In genomic region chr15:73630796-73631471, GRCh38 we compare ENCODE assay signal across 8 cellular contexts. TPM values are rescaled to one million over a fixed set of nuclear protein-coding genes. Genes with fewer than 3 reads are reported as not detected.
DNase-seq lines count a peak whose midpoint lies in the region; ATAC-seq lines count a peak whose summit lies in the region.

No MANE protein-coding gene starts in this region.

- peaks cover 5% of the 10 kb centered on the region for H3K36me3 Mint-ChIP-seq in activated CD4-positive, alpha-beta T cell treated with anti-CD3 and anti-CD28 coated beads, Interleukin-2, amount 10 ng/mL, durations not matched to agents 24 days and 14 days (ENCODE audit: low read depth)
- H3K36me3 Mint-ChIP-seq in activated naive CD8-positive, alpha-beta T cell treated with anti-CD3 and anti-CD28 coated beads, Interleukin-2, amount 10 ng/mL, durations not matched to agents 7 days and 5 days: peaks cover 3% of the 10 kb centered on the region

- H3K4me3 Mint-ChIP-seq in activated CD4-positive, alpha-beta T cell treated with anti-CD3 and anti-CD28 coated beads, Interleukin-2, amount 10 ng/mL, durations not matched to agents 24 days and 14 days: peak overlapping the region; percentile 38
- peak overlapping the region; percentile 13 for H3K4me3 Mint-ChIP-seq in activated naive CD8-positive, alpha-beta T cell treated with anti-CD3 and anti-CD28 coated beads, Interleukin-2, amount 10 ng/mL, durations not matched to agents 7 days and 5 days

- intact Hi-C loops in activated CD4-positive, alpha-beta T cell treated with anti-CD3 and anti-CD28 coated beads, Interleukin-2, amount 10 ng/mL, durations not matched to agents 24 days and 14 days (cut with micrococcal nuclease): loop anchor here (5.0 kb wide), 3 partner anchors 44 to 1366 kb away; partner anchors contain the start of genes CD276 and SCAMP5

- POLR2A ChIA-PET in activated naive CD8-positive, alpha-beta T cell treated with anti-CD3 and anti-CD28 coated beads, Interleukin-2, amount 10 ng/mL, durations not matched to agents 7 days and 5 days (lab: Charles Lee): interaction anchor here (0.5 kb wide), 1 partner anchor 18 kb away, joined by 4 read pairs; no protein-coding TSS in a partner anchor

- no peak overlapping the region for H3K27ac Mint-ChIP-seq in activated CD4-positive, alpha-beta T cell treated with anti-CD3 and anti-CD28 coated beads, Interleukin-2, amount 10 ng/mL, durations not matched to agents 24 days and 14 days
- no peak overlapping the region for H3K27ac Mint-ChIP-seq in activated naive CD8-positive, alpha-beta T cell treated with anti-CD3 and anti-CD28 coated beads, Interleukin-2, amount 10 ng/mL, durations not matched to agents 7 days and 5 days

- no peaks in the 10 kb centered on the region for H3K9me3 Mint-ChIP-seq in activated CD4-positive, alpha-beta T cell treated with anti-CD3 and anti-CD28 coated beads, Interleukin-2, amount 10 ng/mL, durations not matched to agents 24 days and 14 days
- H3K9me3 Mint-ChIP-seq in activated naive CD8-positive, alpha-beta T cell treated with anti-CD3 and anti-CD28 coated beads, Interleukin-2, amount 10 ng/mL, durations not matched to agents 7 days and 5 days: no peaks in the 10 kb centered on the region

- ATAC-seq in activated naive CD8-positive, alpha-beta T cell treated with anti-CD3 and anti-CD28 coated beads, Interleukin-2, amount 10 ng/mL, durations not matched to agents 7 days and 5 days (ENCODE audit: low read depth): no peak
- ATAC-seq in GM18907 (IDR thresholded peaks at IDR 0.05; ENCODE audit: unreplicated experiment) (no peak), HG03354 (IDR thresholded peaks at IDR 0.05; ENCODE audit: poor library complexity, severe bottlenecking, unreplicated experiment) (no peak)

- DNase-seq in activated CD4-positive, alpha-beta T cell treated with anti-CD3 and anti-CD28 coated beads, Interleukin-2, amount 10 ng/mL, durations not matched to agents 24 days and 14 days: peak; percentile 47
- DNase-seq in activated CD4-positive, alpha-beta T cell treated with anti-CD3 and anti-CD28 coated beads, Interleukin-2, amount 50 U/mL, for 48 hours: no peak
- no peak for DNase-seq in activated naive CD8-positive, alpha-beta T cell treated with anti-CD3 and anti-CD28 coated beads, Interleukin-2, amount 10 ng/mL, durations not matched to agents 7 days and 5 days
- DNase-seq in inferior parietal cortex (ENCODE audit: extremely low spot score) (peak; percentile 40), superior temporal gyrus (ENCODE audit: extremely low spot score) (peak; percentile 64), foreskin melanocyte (no peak)

- H3K27me3 Mint-ChIP-seq in activated CD4-positive, alpha-beta T cell treated with anti-CD3 and anti-CD28 coated beads, Interleukin-2, amount 10 ng/mL, durations not matched to agents 24 days and 14 days: peaks cover 9% of the 10 kb centered on the region
- no peaks in the 10 kb centered on the region for H3K27me3 Mint-ChIP-seq in activated naive CD8-positive, alpha-beta T cell treated with anti-CD3 and anti-CD28 coated beads, Interleukin-2, amount 10 ng/mL, durations not matched to agents 7 days and 5 days

- H3K4me1 Mint-ChIP-seq in activated CD4-positive, alpha-beta T cell treated with anti-CD3 and anti-CD28 coated beads, Interleukin-2, amount 10 ng/mL, durations not matched to agents 24 days and 14 days: peaks cover 34% of the 10 kb centered on the region
- peaks cover 36% of the 10 kb centered on the region for H3K4me1 Mint-ChIP-seq in activated naive CD8-positive, alpha-beta T cell treated with anti-CD3 and anti-CD28 coated beads, Interleukin-2, amount 10 ng/mL, durations not matched to agents 7 days and 5 days

RNA-seq across cellular contexts. Expression of gene NPTN, which starts 2.3 kb away (rescaled TPM):
- total RNA-seq in activated CD4-positive, alpha-beta T cell treated with anti-CD3 and anti-CD28 coated beads, Interleukin-2, amount 10 ng/mL, durations not matched to agents 24 days and 14 days: 61.6 and 68.7 TPM in 2 replicates
- total RNA-seq in activated naive CD8-positive, alpha-beta T cell treated with anti-CD3 and anti-CD28 coated beads, Interleukin-2, amount 10 ng/mL, durations not matched to agents 7 days and 5 days: 10 to 100 TPM; 30.4 to 33.6 TPM

RNA-seq across cellular contexts. Expression of gene CD276, which starts 53.2 kb away (rescaled TPM):
- total RNA-seq in activated CD4-positive, alpha-beta T cell treated with anti-CD3 and anti-CD28 coated beads, Interleukin-2, amount 10 ng/mL, durations not matched to agents 24 days and 14 days: 20.1 and 20.3 TPM in 2 replicates
- 1 to 10 TPM in 1 of 2 experiments, under 1 TPM in 1; 0.71 to 1.8 TPM for total RNA-seq in activated naive CD8-positive, alpha-beta T cell treated with anti-CD3 and anti-CD28 coated beads, Interleukin-2, amount 10 ng/mL, durations not matched to agents 7 days and 5 days

Comparison
In these comparisons a context has a peak if more than half of its experiments do, and no peak if none do; other contexts are left out.
1. DNase-seq: peak in activated CD4-positive, alpha-beta T cell treated with anti-CD3 and anti-CD28 coated beads, Interleukin-2, amount 10 ng/mL, durations not matched to agents 24 days and 14 days (single experiment), inferior parietal cortex (single experiment) and superior temporal gyrus (single experiment); none in activated CD4-positive, alpha-beta T cell treated with anti-CD3 and anti-CD28 coated beads, Interleukin-2, amount 50 U/mL, for 48 hours (0 of 2), activated naive CD8-positive, alpha-beta T cell treated with anti-CD3 and anti-CD28 coated beads, Interleukin-2, amount 10 ng/mL, durations not matched to agents 7 days and 5 days (single experiment) and foreskin melanocyte (single experiment).